ENCODE assay signal across 9 cellular contexts in the genomic region with DNA sequence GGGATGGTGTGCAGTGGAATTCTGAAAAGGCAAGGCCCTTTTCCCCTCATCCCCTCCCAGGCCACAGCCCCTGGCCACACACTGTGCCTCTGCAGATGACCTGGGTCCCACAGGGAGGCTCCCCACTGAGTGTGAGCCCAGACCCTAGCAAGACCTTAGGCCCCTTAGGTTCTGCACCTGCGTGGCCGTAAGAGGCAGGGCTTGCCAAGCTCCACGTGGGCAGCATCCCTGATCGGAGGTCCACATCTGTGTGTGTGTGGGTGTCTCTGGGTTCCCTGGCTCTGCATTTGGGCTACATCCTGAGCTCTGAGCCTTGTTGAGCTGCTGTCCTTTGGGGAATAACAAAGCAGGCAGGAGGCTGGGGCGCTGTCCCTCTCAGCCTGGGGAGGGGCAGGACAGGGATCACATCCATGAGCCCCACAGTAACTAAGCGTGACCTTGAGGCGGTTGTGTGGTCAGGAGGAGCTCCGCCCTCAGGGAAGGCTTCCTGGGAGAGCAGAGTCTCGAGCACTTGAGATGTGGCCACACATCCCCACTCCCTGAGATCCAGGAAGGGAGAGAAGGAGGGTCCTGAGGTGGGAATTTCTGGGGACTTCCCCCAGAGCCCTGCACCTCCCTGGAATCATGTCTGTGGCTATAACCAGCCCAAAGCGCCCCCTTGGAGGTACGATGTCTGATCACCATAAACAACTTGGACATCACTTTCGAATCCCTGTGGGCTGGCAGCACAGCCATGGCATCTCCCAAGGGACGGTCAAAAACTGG.
DNase-seq lines count a peak whose midpoint lies in the region; ATAC-seq and TF ChIP-seq lines count a peak whose summit lies in the region.
"Had no signal": no experiment of that assay in that cellular context is flagged by ENCODE, and none has a peak within 500 bp of the region (broad histone marks: within the 10 kb centered on the region; RNA-seq: fewer than 3 reads in every experiment).

No MANE protein-coding gene starts in this region.

- H3K36me3 ChIP-seq in GM23338 (ENCODE audit: insufficient read depth) (no peaks in the 10 kb centered on the region), right atrium auricular region (no peaks in the 10 kb centered on the region), smooth muscle cell (ENCODE audit: low read depth) (no peaks in the 10 kb centered on the region)

- H3K27ac ChIP-seq in GM23338 (ENCODE audit: low read depth) (peak overlapping the region; percentile 74; the same call in 1 of the 2 replicates), right atrium auricular region (peak overlapping the region; percentile 88 to 93), smooth muscle cell (ENCODE audit: low read depth) (peak overlapping the region; percentile 87)

- peak; percentile 12 for ATAC-seq in GM23338

- no peak overlapping the region for H2AFZ ChIP-seq in GM23338
- H2AFZ ChIP-seq in smooth muscle cell (ENCODE audit: low read depth): no peak overlapping the region

- no peak overlapping the region for H3K4me3 Mint-ChIP-seq in GM23338

- DNase-seq in GM23338 (ENCODE audit: low spot score) (no peak), T1000 (lab: John Stamatoyannopoulos, UW) (peak; percentile 9), right atrium auricular region (ENCODE audit: low spot score) (no peak), smooth muscle cell (lab: John Stamatoyannopoulos, UW; ENCODE audit: unreplicated experiment) (no peak), Ammon's horn (ENCODE audit: low spot score) (no peak), occipital lobe (lab: John Stamatoyannopoulos, UW) (no peak), lower leg skin (ENCODE audit: low spot score in 2 of 2) (no peak)
- DNase-seq in activated effector memory CD4-positive, alpha-beta T cell treated with Interleukin-2 at 50 U/mL for 16 hours: no peak
- DNase-seq: NCI-H446 had no signal

- H3K4me3 ChIP-seq in GM23338 (no peak overlapping the region), right atrium auricular region (no peak overlapping the region), smooth muscle cell (no peak overlapping the region), lower leg skin (ENCODE audit: low read depth, poor library complexity, severe bottlenecking) (no peak overlapping the region)

- H3K4me1 Mint-ChIP-seq in GM23338: peaks cover 41% of the 10 kb centered on the region

- H3K4me2 ChIP-seq in GM23338: peak overlapping the region; percentile 67; the same call in 1 of the 2 replicates
- H3K4me2 ChIP-seq in smooth muscle cell: peak overlapping the region; percentile 43

- TF ChIP-seq POLR2A in lower leg skin (IDR thresholded peaks at IDR 0.05): no peak

- 73% methylated on average over 13 of the region's 13 CpGs for WGBS in smooth muscle cell (ENCODE audit: low lambda C conversion rate)
- 64 to 65% methylated on average over 11 to 13 of the region's 13 CpGs for WGBS in lower leg skin, 2 donors

- no peaks in the 10 kb centered on the region; the same call in 1 of the 3 replicates for H3K36me3 Mint-ChIP-seq in GM23338 (ENCODE audit: low read depth)

- no peaks in the 10 kb centered on the region for H3K9me3 Mint-ChIP-seq in GM23338

- H3K9ac ChIP-seq in smooth muscle cell (ENCODE audit: low read depth): no peak overlapping the region

- H3K27me3 ChIP-seq in GM23338 (ENCODE audit: insufficient read depth): no peaks in the 10 kb centered on the region
- H3K27me3 ChIP-seq in right atrium auricular region: no peaks in the 10 kb centered on the region
- no peaks in the 10 kb centered on the region for H3K27me3 ChIP-seq in smooth muscle cell (ENCODE audit: low read depth)

- H3F3A ChIP-seq in GM23338 (replicated peaks; ENCODE audit: low read depth): no peaks in the 10 kb centered on the region; the same call in 1 of the 2 replicates
- peaks cover 20% of the 10 kb centered on the region for H3F3A ChIP-seq in smooth muscle cell (ENCODE audit: low read depth)

- H3K9me2 ChIP-seq in GM23338 (ENCODE audit: insufficient read depth): peaks cover 6% of the 10 kb centered on the region; the same call in 1 of the 2 replicates

- peaks cover 22% of the 10 kb centered on the region for H3K27me3 Mint-ChIP-seq in GM23338 (ENCODE audit: insufficient read depth, low read depth, poor library complexity)

- no peaks in the 10 kb centered on the region for H4K20me1 ChIP-seq in GM23338 (replicated peaks; ENCODE audit: insufficient read depth)
- H4K20me1 ChIP-seq in smooth muscle cell (ENCODE audit: low read depth): no peaks in the 10 kb centered on the region

- no peaks in the 10 kb centered on the region; the same call in 1 of the 2 replicates for H3K79me2 ChIP-seq in GM23338 (replicated peaks; ENCODE audit: insufficient read depth)
- H3K79me2 ChIP-seq in smooth muscle cell (ENCODE audit: low read depth): no peaks in the 10 kb centered on the region

- H3K27ac Mint-ChIP-seq in GM23338: peak overlapping the region; percentile 75; the same call in 1 of the 2 replicates

- TF ChIP-seq CTCF in GM23338 (conservative IDR thresholded peaks at IDR 0.05; ENCODE audit: low read depth in 2 of 2) (no peak), right atrium auricular region (IDR thresholded peaks at IDR 0.05) (no peak), smooth muscle cell (IDR thresholded peaks at IDR 0.05; ENCODE audit: borderline replicate concordance, insufficient read depth, poor library complexity, severe bottlenecking) (no peak), lower leg skin (IDR thresholded peaks at IDR 0.05) (no peak)

- intact Hi-C loops in lower leg skin (cut with DNase I; ENCODE audit: low total_unique reads): no loop called here

- peaks cover 18% of the 10 kb centered on the region for H3K4me1 ChIP-seq in GM23338 (ENCODE audit: insufficient read depth)
- H3K4me1 ChIP-seq in right atrium auricular region: peaks cover 0 to 98% of the 10 kb centered on the region in 2 donors
- H3K4me1 ChIP-seq in smooth muscle cell (ENCODE audit: low read depth): peaks cover 32% of the 10 kb centered on the region

- no peaks in the 10 kb centered on the region for H3K9me3 ChIP-seq in right atrium auricular region
- no peaks in the 10 kb centered on the region for H3K9me3 ChIP-seq in smooth muscle cell (replicated peaks; ENCODE audit: low read depth)

TF ChIP-seq in GM23338, 12 proteins besides CTCF, POLR2A, EP300 and RAD21 (continues in another document):
- TF ChIP-seq POLR2AphosphoS5 (IDR thresholded peaks at IDR 0.05; ENCODE audit: low read depth) (no peak), ETS1 (IDR thresholded peaks at IDR 0.05) (no peak), STAT1 (IDR thresholded peaks at IDR 0.05; ENCODE audit: unreplicated experiment) (no peak), EZH2phosphoT487 (IDR thresholded peaks at IDR 0.05; ENCODE audit: unreplicated experiment) (no peak), EZH2 (IDR thresholded peaks at IDR 0.05; ENCODE audit: low read depth, unreplicated experiment) (no peak)
